Comparison of ENCODE assay signal across 8 cellular contexts in the genomic region with DNA sequence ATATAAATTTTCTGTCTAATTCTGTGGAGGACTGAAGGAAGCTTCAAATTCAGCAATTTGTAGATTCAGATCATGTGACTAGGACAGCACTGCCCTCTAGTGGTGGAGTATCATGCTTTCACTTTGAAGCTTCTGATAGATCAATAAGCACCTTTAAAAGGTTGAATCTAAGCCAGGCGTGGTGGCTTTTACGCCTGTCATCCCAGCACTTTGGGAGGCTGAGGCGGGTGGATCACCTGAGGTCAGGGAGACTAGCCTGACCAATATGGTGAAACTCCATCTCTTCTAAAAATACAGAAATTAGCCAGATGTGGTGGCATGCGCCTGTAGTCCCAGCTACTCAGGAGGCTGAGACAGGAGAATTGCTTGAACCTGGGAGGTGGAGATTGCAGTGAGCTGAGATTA. TPM values are rescaled to one million over a fixed set of nuclear protein-coding genes. Genes with fewer than 3 reads are reported as not detected.
DNase-seq lines count a peak whose midpoint lies in the region; ATAC-seq, FAIRE-seq and TF ChIP-seq lines count a peak whose summit lies in the region.
"Not testable (repeated sequence)": the region's sequence is repeated elsewhere in the genome, so short reads cannot be mapped to it uniquely, and the experiment has no call there.

No MANE protein-coding gene starts in this region.

- H3K27me3 ChIP-seq in neural progenitor cell: not testable (repeated sequence)

- peaks cover 100% of the 10 kb centered on the region for H3K79me2 ChIP-seq in neural progenitor cell (ENCODE audit: low read depth)

- H3K27ac ChIP-seq in neural progenitor cell: not testable (repeated sequence)

- not testable (repeated sequence) for H3K4me3 ChIP-seq in neural progenitor cell

- peak; percentile 82 for TF ChIP-seq CTCF in neural progenitor cell (IDR thresholded peaks at IDR 0.05)

- ATAC-seq in stimulated activated naive CD8-positive, alpha-beta T cell treated with anti-CD3 and anti-CD28 coated beads, Interleukin-15, Interleukin-2, amounts not matched to agents 100 U/mL and 50 U/mL, for 24 hours: not testable (repeated sequence)

- H3K36me3 ChIP-seq in neural progenitor cell: not testable (repeated sequence)

- peaks cover 99% of the 10 kb centered on the region for H4K20me1 ChIP-seq in neural progenitor cell (ENCODE audit: low read depth)

- not testable (repeated sequence) for H3K9me3 Mint-ChIP-seq in neural progenitor cell

- peaks cover 23% of the 10 kb centered on the region for H3K4me1 ChIP-seq in neural progenitor cell

- H3K4me1 Mint-ChIP-seq in neural progenitor cell: peaks cover 36% of the 10 kb centered on the region

- H3K4me2 ChIP-seq in neural progenitor cell: not testable (repeated sequence)

- H3K9me3 ChIP-seq in neural progenitor cell (ENCODE audit: low read depth): not testable (repeated sequence)

- H3F3A ChIP-seq in neural progenitor cell (ENCODE audit: low read depth): not testable (repeated sequence)

- peak; percentile 9 for FAIRE-seq in TTC549 (lab: Jason Lieb, UNC)

- not testable (repeated sequence) for H3K36me3 Mint-ChIP-seq in neural progenitor cell

- H3K9ac ChIP-seq in neural progenitor cell: not testable (repeated sequence)

- not testable (repeated sequence) for H2AFZ ChIP-seq in neural progenitor cell (replicated peaks)

- H3K27ac Mint-ChIP-seq in neural progenitor cell: not testable (repeated sequence)

- H3K27me3 Mint-ChIP-seq in neural progenitor cell (ENCODE audit: insufficient read depth, low read depth): not testable (repeated sequence)

- H3K4me3 Mint-ChIP-seq in neural progenitor cell: not testable (repeated sequence)

- DNase-seq in DMS 273 (lab: John Stamatoyannopoulos, UW; ENCODE audit: unreplicated experiment): peak; percentile 76
- DNase-seq in HS-27A (ENCODE audit: low read depth): peak; percentile 61
- peak; percentile 56 for DNase-seq in NCI-H460 (ENCODE audit: extremely low read depth, low read depth)
- DNase-seq in amniotic epithelial cell (ENCODE audit: low read depth): peak; percentile 50
- peak; percentile 67 for DNase-seq in glomerular endothelial cell (ENCODE audit: extremely low read depth, low read depth, low spot score)
- DNase-seq in neural progenitor cell (ENCODE audit: low spot score): peak; percentile 73
- DNase-seq in stimulated activated naive CD8-positive, alpha-beta T cell treated with anti-CD3 and anti-CD28 coated beads, Interleukin-15, Interleukin-2, amounts not matched to agents 100 U/mL and 50 U/mL, for 24 hours: peak; percentile 61

RNA-seq across cellular contexts. Expression of gene IGF2BP2, which starts 56.3 kb away (rescaled TPM):
- total RNA-seq in NCI-H460 (2014; rRNA removed; shearing (Covaris generic)): 11.1 and 11.5 TPM in 2 replicates
- 1.7 and 3.5 TPM in 2 replicates for polyA plus RNA-seq in NCI-H460 (2014; cell fraction: nucleus; rRNA removed)
- total RNA-seq in glomerular endothelial cell (71.5 and 110 TPM in 2 replicates), neural progenitor cell (ENCODE audit: low replicate concordance) (147 and 152 TPM in 2 replicates)
